In genomic region chr1:213381572-213382084, GRCh38 we compare ENCODE assay signal across 15 cellular contexts.
DNase-seq lines count a peak whose midpoint lies in the region; ATAC-seq, FAIRE-seq and TF ChIP-seq lines count a peak whose summit lies in the region.
"Had no signal": no experiment of that assay in that cellular context is flagged by ENCODE, and none has a peak within 500 bp of the region (broad histone marks: within the 10 kb centered on the region; RNA-seq: fewer than 3 reads in every experiment).

No MANE protein-coding gene starts in this region.

- no peak for FAIRE-seq in HTR-8/SVneo (lab: Jason Lieb, UNC)
- FAIRE-seq: urothelium cell line had no signal

- no peak for TF ChIP-seq POLR2A in thyroid gland (IDR thresholded peaks at IDR 0.05)

- ATAC-seq in Right ventricle myocardium superior (ENCODE audit: poor library complexity) (peak; percentile 94), left colon (peak; percentile 56), HG02610 (IDR thresholded peaks at IDR 0.05; ENCODE audit: unreplicated experiment) (no peak)

- H3K27me3 ChIP-seq in thyroid gland = no peaks in the 10 kb centered on the region
- H3K27me3 ChIP-seq: sigmoid colon had no signal

- H3K4me1 ChIP-seq in thyroid gland = no peaks in the 10 kb centered on the region

- intact Hi-C loops in Right ventricle myocardium superior (cut with DNase I) (no loop called here), cardiac septum (cut with DNase I) (loop anchor here (5.0 kb wide), 1 partner anchor 91 kb away; no protein-coding TSS in a partner anchor), left colon (cut with DNase I, micrococcal nuclease) (no loop called here), thyroid gland (cut with DNase I) (no loop called here)

- no peaks in the 10 kb centered on the region for H3K9me3 ChIP-seq in thyroid gland

- no peaks in the 10 kb centered on the region for H3K36me3 ChIP-seq in thyroid gland
- H3K36me3 ChIP-seq: sigmoid colon, WERI-Rb-1 had no signal

- 29 to 44% methylated on average over 10 to 17 of the region's 17 CpGs for WGBS in thyroid gland, 2 donors

- DNase-seq in Right ventricle myocardium superior = peak; percentile 70
- no peak for DNase-seq in cardiac septum (ENCODE audit: low spot score)
- DNase-seq in SHP77 (lab: John Stamatoyannopoulos, UW) = peak; percentile 40 to 48
- peak in 1 of 2 donors; percentile 4 for DNase-seq in left colon
- peak; percentile 35 to 56 for DNase-seq in thyroid gland
- DNase-seq in HTR-8/SVneo (ENCODE audit: insufficient read length, low spot score) = no peak
- no peak for DNase-seq in SW 1271 (lab: John Stamatoyannopoulos, UW)
- DNase-seq: activated T-cell treated with anti-CD3 and anti-CD28 coated beads, Interleukin-2, amount 50 U/mL, for 1 hour; amniotic stem cell; NCI-H187; SIG-M5; sigmoid colon; WERI-Rb-1 had no signal

- no peak overlapping the region for H3K4me3 ChIP-seq in thyroid gland (replicated peaks in 1 of 3)
- H3K4me3 ChIP-seq: sigmoid colon had no signal

- H3K27ac ChIP-seq in thyroid gland = no peak overlapping the region
- H3K27ac ChIP-seq: sigmoid colon, WERI-Rb-1 had no signal

- no peak for TF ChIP-seq CTCF in thyroid gland (IDR thresholded peaks at IDR 0.05)

Comparison
In these comparisons a context has a peak if more than half of its experiments do, and no peak if none do; other contexts are left out.
1. DNase-seq: peak in Right ventricle myocardium superior (single experiment), SHP77 (2 of 2) and thyroid gland (2 of 2); none in cardiac septum (single experiment), HTR-8/SVneo (single experiment) and SW 1271 (0 of 2).